Comparison of ENCODE assay signal across 18 cellular contexts in genomic region chr18:8431036-8431435, GRCh38.
"Had no signal": no experiment of that assay in that cellular context is flagged by ENCODE, and none has a peak within 500 bp of the region (broad histone marks: within the 10 kb centered on the region; RNA-seq: fewer than 3 reads in every experiment).

No MANE protein-coding gene starts in this region.

- H3K27ac ChIP-seq: KMS-11, RWPE1 had no signal

- ATAC-seq: Panc1, PC-3, T-cell had no signal

- H3K9ac ChIP-seq: KMS-11, SK-N-SH had no signal

- H3K4me2 ChIP-seq: KMS-11, SK-N-SH had no signal

- H3K9me3 ChIP-seq: SK-N-SH had no signal

- DNase-seq: Kasumi-1, MM.1S, NCI-H1092 treated with DMSO at 0.1 percent for 48 hours, NCI-H1436, NCI-H187, NCI-H2029 treated with DMSO at 0.1 percent for 48 hours, NCI-H2227 treated with DMSO at 0.1 percent for 48 hours, NCI-H524, NCI-H526 treated with DMSO at 0.1 percent for 48 hours, NCI-H748 treated with DMSO at 0.1 percent for 48 hours, PC-3, SHP77, SK-N-SH, SW 1271, T-cell had no signal
